ENCODE assay signal across 15 cellular contexts in the genomic region with DNA sequence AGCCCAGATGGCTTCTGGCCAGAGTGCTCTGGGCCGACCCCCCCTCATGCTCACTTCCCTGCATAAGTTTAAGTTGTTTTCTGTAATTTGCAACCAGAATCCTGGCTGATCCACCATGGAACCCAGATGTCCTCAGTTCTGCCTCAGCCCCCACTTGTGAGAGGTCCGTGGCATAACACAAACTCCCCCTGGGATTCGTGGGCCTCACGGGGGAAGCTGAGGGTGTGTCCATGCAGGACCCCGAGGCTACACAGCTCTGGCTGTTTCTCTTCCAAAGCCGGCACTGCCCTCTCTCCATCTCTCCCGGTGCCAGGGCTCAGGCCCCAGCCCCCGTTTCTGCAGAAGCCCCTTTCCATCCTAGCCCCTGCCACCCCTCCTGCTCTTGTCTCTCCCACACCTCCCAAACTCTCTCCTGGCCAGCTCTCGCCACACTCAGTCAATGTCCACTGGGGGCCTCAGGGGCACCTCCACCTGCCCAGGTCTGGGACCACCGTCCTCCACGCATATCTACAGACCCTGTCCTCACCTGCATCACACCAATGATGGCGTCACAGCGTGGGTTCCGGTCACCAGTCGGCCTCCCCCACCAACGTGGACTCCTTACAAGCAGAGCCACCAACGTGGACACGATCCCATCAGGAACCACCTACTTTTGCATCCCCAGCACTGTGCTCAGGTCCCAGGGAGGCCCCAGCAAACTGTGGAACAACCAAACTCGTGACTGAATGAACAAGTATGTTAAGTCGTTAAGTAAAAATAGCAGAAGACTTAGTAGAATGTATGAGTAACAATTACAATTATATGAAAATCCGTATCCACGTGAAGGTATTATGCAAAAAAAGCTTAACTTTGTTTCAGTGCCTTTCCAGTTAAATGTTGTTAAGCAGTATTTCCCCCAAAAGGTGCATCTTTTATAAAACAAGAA. TPM values are rescaled to one million over a fixed set of nuclear protein-coding genes. Genes with fewer than 3 reads are reported as not detected.
DNase-seq lines count a peak whose midpoint lies in the region; ATAC-seq and TF ChIP-seq lines count a peak whose summit lies in the region.
"Had no signal": no experiment of that assay in that cellular context is flagged by ENCODE, and none has a peak within 500 bp of the region (broad histone marks: within the 10 kb centered on the region; RNA-seq: fewer than 3 reads in every experiment).

No MANE protein-coding gene starts in this region.

- no peaks in the 10 kb centered on the region for H3K9me3 Mint-ChIP-seq in Caco-2 (ENCODE audit: unreplicated experiment)
- H3K9me3 Mint-ChIP-seq: activated T-helper 2 cell treated with anti-CD3 and anti-CD28 coated beads, Interferon-gamma antibody, Interleukin-2, Interleukin-4, amounts not matched to agents 10 μg/mL and 5 μg/mL and 100 μg/mL, durations not matched to agents 14 hours and 24 hours and 36 hours; CD4-positive, CD25-positive, alpha-beta regulatory T cell; WTC11 had no signal

- peaks cover 17% of the 10 kb centered on the region for H3K4me1 Mint-ChIP-seq in Caco-2 (ENCODE audit: low read depth, unreplicated experiment)
- H3K4me1 Mint-ChIP-seq: CD4-positive, CD25-positive, alpha-beta regulatory T cell had no signal

- BruUV-seq in Caco-2 (replicated peaks; lab: Mats Ljungman, UMichigan), result TSS peak; percentile 50

- H3K4me3 Mint-ChIP-seq in Caco-2 (ENCODE audit: unreplicated experiment), result peak overlapping the region; percentile 66
- H3K4me3 Mint-ChIP-seq: CD4-positive, CD25-positive, alpha-beta regulatory T cell; WTC11 had no signal

- H4K20me1 ChIP-seq in MM.1S (ENCODE audit: insufficient read depth, low read length), result no peaks in the 10 kb centered on the region

- H3K27ac Mint-ChIP-seq in Caco-2 (ENCODE audit: unreplicated experiment), result no peak overlapping the region
- H3K27ac Mint-ChIP-seq: activated T-helper 2 cell treated with anti-CD3 and anti-CD28 coated beads, Interferon-gamma antibody, Interleukin-2, Interleukin-4, amounts not matched to agents 10 μg/mL and 5 μg/mL and 100 μg/mL, durations not matched to agents 14 hours and 24 hours and 36 hours; CD4-positive, CD25-positive, alpha-beta regulatory T cell had no signal

- intact Hi-C loops in Caco-2 (cut with micrococcal nuclease; ENCODE audit: unreplicated experiment), result loop anchor here (1.0 kb wide), 2 partner anchors 104 to 140 kb away; no protein-coding TSS in a partner anchor
- intact Hi-C loops in gastrocnemius medialis (cut with DNase I; ENCODE audit: low total_unique reads), result no loop called here

- H3K9me2 ChIP-seq in MM.1S (replicated peaks; ENCODE audit: insufficient read depth, low read length), result no peaks in the 10 kb centered on the region

- no peaks in the 10 kb centered on the region for H3K79me2 ChIP-seq in MM.1S (ENCODE audit: low read length)

- POLR2A ChIA-PET in Caco-2 (lab: Charles Lee), result interaction anchor here (1.2 to 1.4 kb wide), 2 partner anchors 10 to 104 kb away, joined by 3 to 7 read pairs; no protein-coding TSS in a partner anchor

- peak overlapping the region; percentile 53 for H3K4me3 ChIP-seq in Caco-2 (ENCODE audit: low read depth, low read length)
- peak overlapping the region in 2 of 4 donors; percentile 21 to 36 for H3K4me3 ChIP-seq in gastrocnemius medialis
- no peak overlapping the region for H3K4me3 ChIP-seq in MM.1S (ENCODE audit: low read length)

- CTCF ChIA-PET in Caco-2 (lab: Charles Lee), result interaction anchor here (0.6 to 1.6 kb wide), 3 partner anchors 104 to 237 kb away, joined by 3 to 5 read pairs (median 4); no protein-coding TSS in a partner anchor

- no peak overlapping the region for H3K4me2 ChIP-seq in MM.1S (ENCODE audit: low read depth, low read length)

- no peak for ATAC-seq in gastrocnemius medialis
- no peak for ATAC-seq in HG03342 (IDR thresholded peaks at IDR 0.05; ENCODE audit: unreplicated experiment)
- ATAC-seq in activated CD4-positive, CD25-positive, alpha-beta regulatory T cell treated with anti-CD3 and anti-CD28 coated beads, Interleukin-2, amount 50 U/mL, for 24 hours, result no peak
- ATAC-seq: WTC11 had no signal

- no peaks in the 10 kb centered on the region for H3K9me3 ChIP-seq in Caco-2
- no peaks in the 10 kb centered on the region for H3K9me3 ChIP-seq in gastrocnemius medialis
- no peaks in the 10 kb centered on the region for H3K9me3 ChIP-seq in MM.1S (replicated peaks; ENCODE audit: insufficient read depth, low read length)

- H3K27me3 ChIP-seq in Caco-2 (replicated peaks; ENCODE audit: control insufficient read depth, insufficient read depth, low read length) (no peaks in the 10 kb centered on the region), layer of hippocampus (ENCODE audit: control insufficient read depth, insufficient read depth, low read length) (no peaks in the 10 kb centered on the region), gastrocnemius medialis (no peaks in the 10 kb centered on the region), MM.1S (replicated peaks; ENCODE audit: insufficient read depth, low read length) (no peaks in the 10 kb centered on the region)

- TF ChIP-seq CTCF in Caco-2 (IDR thresholded peaks at IDR 0.05; ENCODE audit: insufficient read depth in 1 of 2, low read depth in 1 of 2, low read length in 1 of 2, severe bottlenecking in 1 of 2, unreplicated experiment in 1 of 2) (no peak), gastrocnemius medialis (IDR thresholded peaks at IDR 0.05 in 4 of 5, conservative IDR thresholded peaks at IDR 0.05 in 1 of 5) (no peak), MM.1S (IDR thresholded peaks at IDR 0.05; ENCODE audit: low read length) (no peak)

- H3F3A ChIP-seq in MM.1S (ENCODE audit: insufficient read depth, low read length), result no peaks in the 10 kb centered on the region

- no peaks in the 10 kb centered on the region for H3K27me3 Mint-ChIP-seq in Caco-2 (ENCODE audit: insufficient read depth, unreplicated experiment)
- H3K27me3 Mint-ChIP-seq: CD4-positive, CD25-positive, alpha-beta regulatory T cell had no signal

- DNase-seq in Caco-2 (peak in 1 of 2 experiments; percentile 38), caudate nucleus (lab: John Stamatoyannopoulos, UW) (no peak), gastrocnemius medialis (no peak), MM.1S (no peak), Kasumi-1 (lab: John Stamatoyannopoulos, UW) (no peak)
- DNase-seq: CD4-positive, CD25-positive, alpha-beta regulatory T cell; hippocampal formation; NCI-H345; SIG-M5; stimulated activated CD4-positive, alpha-beta T cell treated with anti-CD3 and anti-CD28 coated beads, Interleukin-15, amount 100 ng/mL, for 24 hours had no signal

- H3K36me3 ChIP-seq in Caco-2 (ENCODE audit: control insufficient read depth, insufficient read depth, low read length) (no peaks in the 10 kb centered on the region), gastrocnemius medialis (no peaks in the 10 kb centered on the region), MM.1S (replicated peaks; ENCODE audit: insufficient read depth, low read length) (no peaks in the 10 kb centered on the region)

- H3K27ac ChIP-seq in caudate nucleus (ENCODE audit: low read depth, low read length), result peak overlapping the region; percentile 65
- H3K27ac ChIP-seq in layer of hippocampus (ENCODE audit: low read depth, low read length), result peak overlapping the region; percentile 71
- H3K27ac ChIP-seq in gastrocnemius medialis, result peak overlapping the region; percentile 38 to 64 (median 53)
- no peak overlapping the region for H3K27ac ChIP-seq in MM.1S (ENCODE audit: low read length)

- in situ Hi-C loops in gastrocnemius medialis (cut with MboI; ENCODE audit: low sequenced_read_pairs in 4 of 4), result no loop called here

- TF ChIP-seq POLR2A in gastrocnemius medialis (IDR thresholded peaks at IDR 0.05), result no peak

- H2AFZ ChIP-seq in MM.1S (ENCODE audit: low read length), result no peak overlapping the region

- H3K4me1 ChIP-seq in Caco-2, result peaks cover 25% of the 10 kb centered on the region
- H3K4me1 ChIP-seq in gastrocnemius medialis, result peaks cover 31 to 41% of the 10 kb centered on the region in 2 donors
- no peaks in the 10 kb centered on the region for H3K4me1 ChIP-seq in MM.1S (ENCODE audit: low read length)

- peaks cover 18% of the 10 kb centered on the region for H3K36me3 Mint-ChIP-seq in Caco-2 (ENCODE audit: insufficient read depth, unreplicated experiment)
- H3K36me3 Mint-ChIP-seq: CD4-positive, CD25-positive, alpha-beta regulatory T cell; WTC11 had no signal

- H3K9ac ChIP-seq in MM.1S (ENCODE audit: low read length), result no peak overlapping the region

RNA-seq across cellular contexts. Expression of a gene that starts 38.5 kb away (rescaled TPM):
- total RNA-seq in Caco-2 (2022) (11.2 and 11.4 TPM in 2 replicates), gastrocnemius medialis (10 to 100 TPM; 19.1 to 60.0 (median 30.2) TPM)
